21 cellular contexts compared by ENCODE assay signal in the genomic region with DNA sequence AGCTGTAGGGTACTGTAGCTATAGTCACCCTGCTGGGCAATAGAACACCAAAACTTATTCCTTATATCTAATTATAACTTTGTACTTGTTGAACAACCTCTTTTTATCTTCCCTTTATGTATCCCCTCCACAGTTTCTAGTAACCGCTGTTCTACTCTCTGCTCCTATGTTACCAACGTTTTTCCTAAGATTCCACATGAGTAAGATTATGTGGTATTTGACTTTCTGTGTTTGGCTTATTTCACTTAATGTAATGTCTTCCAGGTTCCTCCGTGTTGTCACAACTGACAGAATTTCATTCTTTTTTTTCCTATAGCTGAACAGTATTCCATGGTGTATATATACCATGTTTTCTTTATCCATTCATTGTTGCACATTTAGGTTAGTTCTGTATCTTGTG.
"Had no signal": no experiment of that assay in that cellular context is flagged by ENCODE, and none has a peak within 500 bp of the region (broad histone marks: within the 10 kb centered on the region; RNA-seq: fewer than 3 reads in every experiment).

No MANE protein-coding gene starts in this region.

- DNase-seq: activated CD4-positive, alpha-beta memory T cell treated with anti-CD3 and anti-CD28 coated beads, Interleukin-2, amount 10 ng/mL, durations not matched to agents 7 days and 5 days; activated CD4-positive, alpha-beta T cell treated with anti-CD3 and anti-CD28 coated beads, Interleukin-2, amount 10 ng/mL, durations not matched to agents 24 days and 14 days; activated effector memory CD4-positive, alpha-beta T cell treated with Interleukin-2 at 50 U/mL for 16 hours; activated naive CD4-positive, alpha-beta T cell treated with anti-CD3 and anti-CD28 coated beads, Interleukin-2, amount 10 ng/mL, durations not matched to agents 7 days and 5 days; activated naive CD8-positive, alpha-beta T cell treated with anti-CD3 and anti-CD28 coated beads, Interleukin-2, amount 50 U/mL, for 24 hours; activated T-cell treated with anti-CD3 and anti-CD28 coated beads, Interleukin-2, amount 50 U/mL, for 72 hours; anterior cingulate cortex; dermis blood vessel endothelial cell; effector CD8-positive, alpha-beta T cell; left ventricle myocardium inferior; naive thymus-derived CD8-positive, alpha-beta T cell; stimulated activated CD4-positive, alpha-beta T cell treated with anti-CD3 and anti-CD28 coated beads, Interleukin-2, amount 100 ng/mL, for 48 hours; stimulated activated CD8-positive, alpha-beta memory T cell treated with anti-CD3 and anti-CD28 coated beads, Interleukin-4, amount 100 ng/mL, for 48 hours; stimulated activated naive B cell treated with anti-CD40 and anti-IgM and Interleukin-4, amounts not matched to agents 10 μg/mL and 1 μg/mL and 100 μg/mL, for 72 hours; testis; trophoblast cell; uterus had no signal

- H3K27ac ChIP-seq: left ventricle myocardium inferior, neural progenitor cell, prostate gland, testis, uterus, VCaP had no signal

- H3K36me3 ChIP-seq: neural progenitor cell, prostate gland, uterus had no signal

- H3K4me1 ChIP-seq: left ventricle myocardium inferior, neural progenitor cell, prostate gland, testis, uterus had no signal

- H3K4me3 ChIP-seq: left ventricle myocardium inferior, neural progenitor cell, prostate gland, testis, uterus had no signal

- H3K27me3 ChIP-seq: neural progenitor cell, testis, uterus had no signal

- H2AFZ ChIP-seq: neural progenitor cell had no signal

- ATAC-seq: activated CD4-positive, CD25-positive, alpha-beta regulatory T cell treated with anti-CD3 and anti-CD28 coated beads, Interleukin-2, amount 50 U/mL, for 24 hours; activated naive CD8-positive, alpha-beta T cell treated with anti-CD3 and anti-CD28 coated beads, Interleukin-2, amount 50 U/mL, for 24 hours; activated T-cell treated with anti-CD3 and anti-CD28 coated beads, Interleukin-2, amount 50 U/mL, for 72 hours; naive thymus-derived CD8-positive, alpha-beta T cell; stimulated activated naive B cell treated with anti-CD40 and anti-IgM and Interleukin-4, amounts not matched to agents 10 μg/mL and 1 μg/mL and 100 μg/mL, for 72 hours had no signal
